ENCODE assay signal across 21 cellular contexts in the genomic region with DNA sequence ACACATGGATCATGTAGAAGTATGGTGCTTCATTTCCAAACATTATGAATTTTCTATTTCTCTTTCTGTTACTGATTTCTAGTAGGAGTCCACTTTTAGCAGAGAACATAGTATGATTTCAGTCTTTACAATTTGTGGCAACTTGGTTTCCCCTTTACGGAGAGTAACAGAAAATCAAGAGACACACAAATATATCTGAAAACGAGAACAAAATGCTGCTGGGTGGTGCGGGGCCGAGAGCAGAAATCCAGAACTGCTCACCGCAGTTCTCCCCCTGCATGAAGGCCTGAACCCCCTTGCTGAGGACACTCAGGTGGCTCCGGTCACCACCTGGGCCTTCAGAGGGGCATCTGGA.
DNase-seq lines count a peak whose midpoint lies in the region; TF ChIP-seq lines count a peak whose summit lies in the region.
"Had no signal": no experiment of that assay in that cellular context is flagged by ENCODE, and none has a peak within 500 bp of the region (broad histone marks: within the 10 kb centered on the region; RNA-seq: fewer than 3 reads in every experiment).

No MANE protein-coding gene starts in this region.

- no peak for TF ChIP-seq POLR2A in Peyer's patch (IDR thresholded peaks at IDR 0.05)

- no peak overlapping the region for H3K9ac ChIP-seq in iPS-18a (ENCODE audit: low read length)
- H3K9ac ChIP-seq: BLaER1, GM23248 had no signal

- H3K27me3 ChIP-seq in WERI-Rb-1 (ENCODE audit: insufficient read depth, low read depth, severe bottlenecking): no peaks in the 10 kb centered on the region
- H3K27me3 ChIP-seq in iPS-18a (ENCODE audit: control insufficient read depth, insufficient read depth, low read length): peaks cover 34% of the 10 kb centered on the region
- peaks cover 0 to 26% of the 10 kb centered on the region in 2 donors for H3K27me3 ChIP-seq in Peyer's patch
- H3K27me3 ChIP-seq: BLaER1, ovary had no signal

- H3K9me3 ChIP-seq in HEK293 (ENCODE audit: control insufficient read depth, insufficient read depth, low read depth, low read length) (no peaks in the 10 kb centered on the region), WERI-Rb-1 (ENCODE audit: severe bottlenecking) (no peaks in the 10 kb centered on the region), iPS-18a (ENCODE audit: control insufficient read depth, low read depth, low read length) (no peaks in the 10 kb centered on the region), Peyer's patch (no peaks in the 10 kb centered on the region)

- no peak overlapping the region for H3K27ac ChIP-seq in HEK293 (ENCODE audit: extremely low read depth, low read depth, low read length)
- peak overlapping the region; percentile 63 for H3K27ac ChIP-seq in WERI-Rb-1
- no peak overlapping the region for H3K27ac ChIP-seq in iPS-18a (ENCODE audit: low read length)
- no peak overlapping the region for H3K27ac ChIP-seq in Peyer's patch
- H3K27ac ChIP-seq: BLaER1, GM23248, ovary, RWPE1, skin epidermis had no signal

- DNase-seq in WERI-Rb-1: no peak
- no peak for DNase-seq in retinal pigment epithelial cell (ENCODE audit: low read depth)
- DNase-seq in iPS-NIHi7 (ENCODE audit: extremely low spot score): no peak
- no peak for DNase-seq in occipital lobe (lab: John Stamatoyannopoulos, UW)
- DNase-seq in NCI-H82 treated with DMSO at 0.1 percent for 48 hours (lab: John Stamatoyannopoulos, UW; ENCODE audit: unreplicated experiment): no peak
- no peak for DNase-seq in Peyer's patch
- DNase-seq: activated naive CD8-positive, alpha-beta T cell treated with anti-CD3 and anti-CD28 coated beads, Interleukin-2, amount 10 ng/mL, durations not matched to agents 7 days and 5 days; DMS153; Kasumi-1; left cardiac atrium; midbrain; NCI-H1436; NK-92 treated with Interleukin-12 subunit alpha and Interleukin-12 subunit beta, amount 100 ng/mL, for 24 hours; ovary; stimulated activated CD4-positive, alpha-beta T cell treated with anti-CD3 and anti-CD28 coated beads, Interleukin-4, amount 100 ng/mL, for 24 hours had no signal

- H3K36me3 ChIP-seq in HEK293 (ENCODE audit: control insufficient read depth in 2 of 2, insufficient read depth in 1 of 2, low read length in 2 of 2) (no peaks in the 10 kb centered on the region), WERI-Rb-1 (no peaks in the 10 kb centered on the region), iPS-18a (ENCODE audit: control insufficient read depth, low read depth, low read length) (no peaks in the 10 kb centered on the region), Peyer's patch (no peaks in the 10 kb centered on the region)
- H3K36me3 ChIP-seq: BLaER1, ovary had no signal

- POLR2A ChIA-PET in HEK293 (lab: Yijun Ruan, JAX): no interaction called here

- TF ChIP-seq CTCF in HEK293 (tag by site-specific recombination; IDR thresholded peaks at IDR 0.05) (no peak), WERI-Rb-1 (IDR thresholded peaks at IDR 0.05; ENCODE audit: low read depth, low read length) (no peak), retinal pigment epithelial cell (conservative IDR thresholded peaks at IDR 0.05; ENCODE audit: low read depth, low read length) (no peak), Peyer's patch (IDR thresholded peaks at IDR 0.05) (no peak)

- CTCF ChIA-PET in HEK293 (lab: Yijun Ruan, JAX): interaction anchor here (1.2 to 3.2 kb wide), 4 partner anchors 7 to 45 kb away, joined by 4 to 31 read pairs (median 15); no protein-coding TSS in a partner anchor

- H3K4me1 ChIP-seq in HEK293 (ENCODE audit: control insufficient read depth, insufficient read depth, low read length) (peaks cover 6% of the 10 kb centered on the region), iPS-18a (ENCODE audit: control insufficient read depth, low read depth, low read length) (no peaks in the 10 kb centered on the region), Peyer's patch (peaks cover 0 to 9% (median 1%) of the 10 kb centered on the region in 4 donors)
- H3K4me1 ChIP-seq: BLaER1 had no signal

- H3K4me3 ChIP-seq in HEK293 (ENCODE audit: low read depth, low read length): no peak overlapping the region; the same call in 1 of the 2 replicates
- peak overlapping the region; percentile 55 for H3K4me3 ChIP-seq in WERI-Rb-1 (ENCODE audit: low read depth, low read length)
- peak overlapping the region; percentile 51 for H3K4me3 ChIP-seq in iPS-18a (ENCODE audit: low read length)
- peak overlapping the region; percentile 38 for H3K4me3 ChIP-seq in retinal pigment epithelial cell (ENCODE audit: low read length)
- H3K4me3 ChIP-seq in Peyer's patch: no peak overlapping the region
- H3K4me3 ChIP-seq: BLaER1, ovary had no signal

TF ChIP-seq in HEK293, 187 proteins besides CTCF, POLR2A, EP300 and RAD21:
- TF ChIP-seq ZNF335 (tag by site-specific recombination; conservative IDR thresholded peaks at IDR 0.05) (0 out of 2 replicates have a peak, but pooled peaks have one; percentile 18), ZNF747 (tag by site-specific recombination; IDR thresholded peaks at IDR 0.05) (no peak)

Comparison
In these comparisons a context has a peak if more than half of its experiments do, and no peak if none do; other contexts are left out.
1. H3K4me3 ChIP-seq: peak in WERI-Rb-1 (single experiment), iPS-18a (single experiment) and retinal pigment epithelial cell (single experiment); none in HEK293 (single experiment) and Peyer's patch (0 of 4).